23 cellular contexts compared by ENCODE assay signal in the genomic region with DNA sequence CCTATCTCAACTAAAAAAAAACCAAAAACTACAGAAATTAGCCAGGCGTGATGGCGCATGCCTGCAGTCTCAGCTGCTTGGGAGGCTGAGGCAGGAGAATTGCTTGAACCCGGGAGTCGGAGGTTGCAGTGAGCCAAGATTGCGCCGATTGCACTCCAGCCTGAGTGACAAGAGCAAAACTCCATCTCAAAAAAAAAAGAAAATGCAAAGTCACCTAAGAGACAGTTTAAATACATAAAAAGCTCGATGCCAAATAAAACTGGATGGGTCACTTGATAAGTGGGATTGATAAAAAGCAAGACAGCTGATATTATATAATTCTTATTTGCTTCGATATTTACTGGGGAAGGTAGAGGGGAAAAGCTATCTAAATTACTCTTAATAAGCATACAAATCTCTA.
"Had no signal": no experiment of that assay in that cellular context is flagged by ENCODE, and none has a peak within 500 bp of the region (broad histone marks: within the 10 kb centered on the region; RNA-seq: fewer than 3 reads in every experiment).

No MANE protein-coding gene starts in this region.

- H3K4me3 ChIP-seq: coronary artery, dorsolateral prefrontal cortex, esophagus squamous epithelium, gastrocnemius medialis, heart right ventricle, left lung, lower lobe of right lung had no signal

- H3K4me1 ChIP-seq: lower lobe of right lung had no signal

- H3K27ac ChIP-seq: coronary artery, dorsolateral prefrontal cortex, epithelial cell of prostate, esophagus squamous epithelium, gastrocnemius medialis, heart right ventricle, left lung, lower lobe of right lung had no signal

- H3K36me3 ChIP-seq: gastrocnemius medialis, left lung, lower lobe of right lung had no signal

- ATAC-seq: esophagus mucosa, gastrocnemius medialis, heart right ventricle, left cardiac atrium, left lung, left ventricle myocardium superior, lower lobe of right lung had no signal

- H3K27me3 Mint-ChIP-seq: memory B cell had no signal

- H3K4me3 Mint-ChIP-seq: memory B cell had no signal

- DNase-seq: dermis blood vessel endothelial cell; dorsolateral prefrontal cortex; effector CD4-positive, alpha-beta T cell; effector memory CD4-positive, alpha-beta T cell; erythroblast; esophagus squamous epithelium; foreskin fibroblast; foreskin melanocyte; gastrocnemius medialis; glutamatergic neuron; head of caudate nucleus; heart right ventricle; hippocampal formation; left cardiac atrium; left lung; left ventricle myocardium superior; lower lobe of right lung; mesendoderm; midbrain had no signal

- H3K9me3 Mint-ChIP-seq: memory B cell had no signal

- H3K9me3 ChIP-seq: esophagus squamous epithelium, gastrocnemius medialis, left lung, lower lobe of right lung had no signal

- H3K27me3 ChIP-seq: dorsolateral prefrontal cortex, esophagus squamous epithelium, gastrocnemius medialis, heart right ventricle, left lung had no signal
